Comparison of ENCODE assay signal across 8 cellular contexts in the genomic region with DNA sequence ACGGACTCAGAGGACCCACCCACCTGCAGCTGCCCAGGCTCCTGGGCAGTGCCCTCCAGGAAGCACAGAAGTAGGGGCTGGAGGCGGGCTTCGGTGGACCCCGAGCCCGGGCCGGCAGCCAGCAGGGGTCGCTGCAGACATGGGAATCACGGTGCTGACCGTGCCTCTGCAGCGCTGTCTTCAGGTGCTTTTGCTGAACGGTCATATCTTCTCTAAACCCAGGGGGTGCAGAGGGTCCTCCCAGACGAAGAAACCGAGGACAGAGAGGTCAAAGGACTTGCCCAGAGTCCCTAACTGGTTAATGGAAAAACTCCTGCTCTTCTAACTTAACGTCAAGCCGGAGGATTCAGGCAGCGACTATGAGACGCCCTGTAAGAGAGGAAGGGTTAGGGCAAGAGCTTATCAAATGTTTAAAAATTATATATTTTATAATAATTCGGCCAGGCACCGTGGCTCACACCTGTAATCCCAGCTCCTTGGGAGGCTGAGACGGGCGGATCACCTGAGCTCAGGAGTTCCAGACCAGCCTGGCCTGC. TPM values are rescaled to one million over a fixed set of nuclear protein-coding genes. Genes with fewer than 3 reads are reported as not detected.
DNase-seq lines count a peak whose midpoint lies in the region; ATAC-seq and TF ChIP-seq lines count a peak whose summit lies in the region.

No MANE protein-coding gene starts in this region.

- no peaks in the 10 kb centered on the region for H3K9me3 ChIP-seq in OCI-LY1 (ENCODE audit: low read length)
- H3K9me3 ChIP-seq in right cardiac atrium (ENCODE audit: control insufficient read depth, low read length), result no peaks in the 10 kb centered on the region

- H3K36me3 ChIP-seq in GM23338 (ENCODE audit: insufficient read depth), result no peaks in the 10 kb centered on the region
- no peaks in the 10 kb centered on the region for H3K36me3 ChIP-seq in OCI-LY1 (ENCODE audit: insufficient read depth, low read length)

- H3K27ac ChIP-seq in GM23338 (ENCODE audit: low read depth) (no peak overlapping the region), OCI-LY1 (ENCODE audit: low read depth, low read length, poor library complexity, severe bottlenecking) (no peak overlapping the region), right cardiac atrium (ENCODE audit: low read length) (no peak overlapping the region)

- H3F3A ChIP-seq in GM23338 (replicated peaks; ENCODE audit: low read depth) (no peaks in the 10 kb centered on the region; the same call in 1 of the 2 replicates), OCI-LY1 (ENCODE audit: insufficient read depth, low read length) (no peaks in the 10 kb centered on the region)

- no peak overlapping the region for H3K4me2 ChIP-seq in GM23338
- 0 out of 2 replicates have a peak overlapping the region, but pooled peaks have one; percentile 30 for H3K4me2 ChIP-seq in OCI-LY1 (ENCODE audit: low read length)

- H3K9me2 ChIP-seq in GM23338 (ENCODE audit: insufficient read depth) (peaks cover 6% of the 10 kb centered on the region; the same call in 1 of the 2 replicates), OCI-LY1 (ENCODE audit: low read depth, low read length) (no peaks in the 10 kb centered on the region)

- TF ChIP-seq CTCF in GM23338 (conservative IDR thresholded peaks at IDR 0.05; ENCODE audit: low read depth in 2 of 2) (peak; percentile 92 to 97), OCI-LY1 (IDR thresholded peaks at IDR 0.05; ENCODE audit: low read length) (peak; percentile 97)

- H3K27me3 Mint-ChIP-seq in GM23338 (ENCODE audit: insufficient read depth, low read depth, poor library complexity), result no peaks in the 10 kb centered on the region

- H2AFZ ChIP-seq in GM23338 (peak overlapping the region; percentile 94), OCI-LY1 (ENCODE audit: low read length) (no peak overlapping the region)

- no peaks in the 10 kb centered on the region; the same call in 2 of the 3 replicates for H3K4me1 Mint-ChIP-seq in GM23338

- intact Hi-C loops in right cardiac atrium (cut with DNase I), result no loop called here

- H3K27me3 ChIP-seq in GM23338 (ENCODE audit: insufficient read depth) (no peaks in the 10 kb centered on the region), OCI-LY1 (ENCODE audit: insufficient read depth, low read length) (no peaks in the 10 kb centered on the region), right cardiac atrium (ENCODE audit: control insufficient read depth, insufficient read depth) (no peaks in the 10 kb centered on the region)

- peak; percentile 99 for ATAC-seq in GM23338
- peak; percentile 50 to 80 for ATAC-seq in right cardiac atrium
- no peak for ATAC-seq in HG03442 (IDR thresholded peaks at IDR 0.05; ENCODE audit: unreplicated experiment)

- no peak overlapping the region for H3K4me3 Mint-ChIP-seq in GM23338

- H3K27ac Mint-ChIP-seq in GM23338, result no peak overlapping the region

- DNase-seq in COLO668 (lab: John Stamatoyannopoulos, UW; ENCODE audit: unreplicated experiment), result peak; percentile 56
- peak; percentile 83 for DNase-seq in GM23338 (ENCODE audit: low spot score)
- peak; percentile 29 for DNase-seq in activated effector memory CD4-positive, alpha-beta T cell treated with Interleukin-2 at 50 U/mL for 16 hours
- DNase-seq in right cardiac atrium, result peak; percentile 39 to 81 (median 75)
- peak; percentile 61 for DNase-seq in stimulated activated CD4-positive, alpha-beta T cell treated with anti-CD3 and anti-CD28 coated beads, Interleukin-4, amount 100 ng/mL, for 24 hours
- DNase-seq in DMS79 (lab: John Stamatoyannopoulos, UW), result no peak

- no peaks in the 10 kb centered on the region; the same call in 1 of the 2 replicates for H3K4me1 ChIP-seq in GM23338 (ENCODE audit: insufficient read depth)
- no peaks in the 10 kb centered on the region for H3K4me1 ChIP-seq in OCI-LY1 (ENCODE audit: insufficient read depth, low read length, severe bottlenecking)
- H3K4me1 ChIP-seq in right cardiac atrium (ENCODE audit: control insufficient read depth, insufficient read depth, low read length), result no peaks in the 10 kb centered on the region

- no peaks in the 10 kb centered on the region for H3K79me2 ChIP-seq in GM23338 (replicated peaks; ENCODE audit: insufficient read depth)
- no peaks in the 10 kb centered on the region for H3K79me2 ChIP-seq in OCI-LY1 (ENCODE audit: insufficient read depth, low read length)

- WGBS in right cardiac atrium, result 30% methylated on average over 21 of the region's 21 CpGs

- no peaks in the 10 kb centered on the region for H3K9me3 Mint-ChIP-seq in GM23338

- no peaks in the 10 kb centered on the region for H3K36me3 Mint-ChIP-seq in GM23338 (ENCODE audit: low read depth)

- H3K4me3 ChIP-seq in GM23338, result no peak overlapping the region
- H3K4me3 ChIP-seq in OCI-LY1 (ENCODE audit: low read depth, low read length, poor library complexity, severe bottlenecking), result no peak overlapping the region
- H3K4me3 ChIP-seq in right cardiac atrium (ENCODE audit: low read length), result no peak overlapping the region

- no peak overlapping the region for H3K9ac ChIP-seq in OCI-LY1 (ENCODE audit: low read length)

- H4K20me1 ChIP-seq in GM23338 (replicated peaks; ENCODE audit: insufficient read depth), result no peaks in the 10 kb centered on the region
- no peaks in the 10 kb centered on the region for H4K20me1 ChIP-seq in OCI-LY1 (ENCODE audit: insufficient read depth, low read length)

TF ChIP-seq in GM23338, 12 proteins besides CTCF, POLR2A, EP300 and RAD21 (continues in another document):
- TF ChIP-seq EZH2phosphoT487 (IDR thresholded peaks at IDR 0.05; ENCODE audit: unreplicated experiment), result no peak
- no peak for TF ChIP-seq NANOG (IDR thresholded peaks at IDR 0.05; ENCODE audit: borderline replicate concordance)
- TF ChIP-seq CREB1 (CRISPR knock-in tag; IDR thresholded peaks at IDR 0.05; ENCODE audit: low read depth), result peak; percentile 48; the same call in 1 of the 2 replicates

RNA-seq across cellular contexts. Expression of a gene that starts 21.5 kb away (rescaled TPM):
- 12.4 and 16.9 TPM in 2 replicates for total RNA-seq in GM23338 (2014; rRNA removed; shearing (Covaris generic))
- polyA plus RNA-seq in GM23338 (2016; fragmentation: Nextera tagmentation; extraction: Ambion mirVana), result 8.3 and 10.2 TPM in 2 replicates
- total RNA-seq in right cardiac atrium, result 1 to 10 TPM in 3 of 4 donors, under 1 TPM in 1; 0.60 to 2.1 (median 1.1) TPM
- polyA plus RNA-seq in right cardiac atrium, result 0.59 TPM

RNA-seq across cellular contexts. Expression of a gene that starts 36.6 kb away (rescaled TPM):
- 25.6 and 26.9 TPM in 2 replicates for total RNA-seq in GM23338 (2014; rRNA removed; shearing (Covaris generic))
- polyA plus RNA-seq in GM23338 (2016; fragmentation: Nextera tagmentation; extraction: Ambion mirVana) (10.6 and 11.3 TPM in 2 replicates), right cardiac atrium (9.4 TPM)
- total RNA-seq in right cardiac atrium, result 10 to 100 TPM; 12.2 to 18.3 (median 12.7) TPM

RNA-seq across cellular contexts. Expression of a gene that starts 38.5 kb away (rescaled TPM):
- total RNA-seq in GM23338 (2014; rRNA removed; shearing (Covaris generic)), result 96.7 and 109 TPM in 2 replicates
- polyA plus RNA-seq in GM23338 (2016; fragmentation: Nextera tagmentation; extraction: Ambion mirVana) (89.1 and 95.1 TPM in 2 replicates), right cardiac atrium (76.9 TPM)
- total RNA-seq in right cardiac atrium, result 10 to 100 TPM; 57.4 to 72.0 (median 62.3) TPM
